Comparison of ENCODE assay signal across 9 cellular contexts in the genomic region with DNA sequence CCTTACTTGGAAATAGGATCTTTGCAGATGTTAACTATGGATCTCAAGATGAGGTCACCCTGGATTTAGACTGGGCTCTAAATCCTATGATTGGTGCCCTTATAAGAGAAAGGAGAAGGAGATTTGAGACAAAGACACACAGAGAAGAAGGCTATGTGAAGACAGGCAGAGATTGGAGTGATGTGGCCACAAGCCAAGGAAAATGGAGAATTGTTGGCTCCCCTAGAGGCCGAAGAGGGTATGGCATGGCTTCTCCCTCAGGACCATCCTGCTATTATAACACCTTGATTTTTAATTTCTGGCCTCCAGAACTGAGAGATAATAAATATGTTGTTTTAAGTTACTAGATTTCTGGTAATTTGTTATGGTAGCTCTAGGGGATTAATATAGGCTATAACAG. TPM values are rescaled to one million over a fixed set of nuclear protein-coding genes. Genes with fewer than 3 reads are reported as not detected.
DNase-seq lines count a peak whose midpoint lies in the region; ATAC-seq, FAIRE-seq and TF ChIP-seq lines count a peak whose summit lies in the region.
"Had no signal": no experiment of that assay in that cellular context is flagged by ENCODE, and none has a peak within 500 bp of the region (broad histone marks: within the 10 kb centered on the region; RNA-seq: fewer than 3 reads in every experiment).

No MANE protein-coding gene starts in this region.

- no peak for ATAC-seq in GM18502 (IDR thresholded peaks at IDR 0.05; ENCODE audit: poor library complexity, unreplicated experiment)
- ATAC-seq: stimulated activated memory B cell treated with anti-CD40 and anti-IgM and Interleukin-4, amounts not matched to agents 10 μg/mL and 1 μg/mL and 100 μg/mL, for 72 hours had no signal

- TF ChIP-seq CTCF in AG04450 (IDR thresholded peaks at IDR 0.05; ENCODE audit: low read depth, low read length) (peak; percentile 62), GM10248 (IDR thresholded peaks at IDR 0.05; ENCODE audit: control extremely low read depth, extremely low read depth, low read depth, missing control alignments) (peak; percentile 18), keratinocyte (optimal IDR thresholded peaks at IDR 0.05 in 1 of 3, IDR thresholded peaks at IDR 0.05 in 1 of 3, conservative IDR thresholded peaks at IDR 0.05 in 1 of 3; ENCODE audit: extremely low read depth in 1 of 3, insufficient read depth in 2 of 3, low read length in 3 of 3) (peak; percentile 46 to 64 (median 60)), lower leg skin (IDR thresholded peaks at IDR 0.05) (no peak)

- no peaks in the 10 kb centered on the region for H3K9me3 ChIP-seq in AG04450 (ENCODE audit: control insufficient read depth, insufficient read depth, low read length)
- no peaks in the 10 kb centered on the region for H3K9me3 ChIP-seq in keratinocyte (ENCODE audit: control insufficient read depth, low read depth, low read length)

- no peak overlapping the region for H3K4me2 ChIP-seq in keratinocyte (ENCODE audit: control insufficient read depth, extremely low read depth, insufficient read depth, low read depth, low read length)

- CTCF ChIA-PET in AG04450 (lab: Charles Lee) = interaction anchor here (0.9 to 1.5 kb wide), 2 partner anchors 8 to 43 kb away, joined by 3 to 6 read pairs; a partner anchor contains a TSS
- CTCF ChIA-PET in GM10248 (lab: Yijun Ruan, JAX) = interaction anchor here (1.1 to 2.6 kb wide), 6 partner anchors 8 to 47 kb away, joined by 3 to 11 read pairs (median 4); a partner anchor contains a TSS

- peaks cover 11% of the 10 kb centered on the region for H3K4me1 ChIP-seq in keratinocyte (ENCODE audit: control insufficient read depth, extremely low read depth, insufficient read depth, low read length)

- POLR2A ChIA-PET in AG04450 (lab: Yijun Ruan, JAX) = no interaction called here
- POLR2A ChIA-PET in GM10248 (lab: Yijun Ruan, JAX) = no interaction called here

- H3K4me3 ChIP-seq in AG04450 (ENCODE audit: low read depth, low read length) (no peak overlapping the region), keratinocyte (ENCODE audit: control insufficient read depth in 2 of 3, extremely low read depth in 1 of 3, insufficient read depth in 2 of 3, low read depth in 1 of 3, low read length in 3 of 3) (no peak overlapping the region), lower leg skin (ENCODE audit: low read depth, poor library complexity, severe bottlenecking) (no peak overlapping the region)

- peaks cover 0 to 3% of the 10 kb centered on the region in 2 experiments for H3K36me3 ChIP-seq in keratinocyte (ENCODE audit: control insufficient read depth in 2 of 2, extremely low read depth in 1 of 2, insufficient read depth in 2 of 2, low read length in 2 of 2)

- no peak overlapping the region for H3K27ac ChIP-seq in AG04450 (ENCODE audit: low read depth, low read length)
- no peak overlapping the region for H3K27ac ChIP-seq in keratinocyte (ENCODE audit: control insufficient read depth, insufficient read depth, low read length)

- no peak for TF ChIP-seq POLR2A in lower leg skin (IDR thresholded peaks at IDR 0.05)

- no peaks in the 10 kb centered on the region for H3K9me1 ChIP-seq in keratinocyte (ENCODE audit: control insufficient read depth, extremely low read depth, insufficient read depth, low read length)

- peaks cover 2% of the 10 kb centered on the region for H3K79me2 ChIP-seq in keratinocyte (ENCODE audit: control insufficient read depth, insufficient read depth, low read length)

- no peak for DNase-seq in AG04450 (ENCODE audit: low read depth, low spot score)
- no peak for DNase-seq in GM10248 (ENCODE audit: extremely low spot score)
- DNase-seq in RPMI7951 (ENCODE audit: low read depth) = peak; percentile 34
- no peak for DNase-seq in keratinocyte (ENCODE audit: low read depth, low spot score)
- DNase-seq in lower leg skin (ENCODE audit: low spot score in 2 of 2) = no peak
- no peak for DNase-seq in epidermal melanocyte (ENCODE audit: insufficient read length, low spot score)
- no peak for DNase-seq in SIG-M5 (lab: John Stamatoyannopoulos, UW)

- no peak overlapping the region for H2AFZ ChIP-seq in keratinocyte (ENCODE audit: control insufficient read depth, low read length)

- no peak overlapping the region for H3K9ac ChIP-seq in keratinocyte (ENCODE audit: control insufficient read depth, extremely low read depth, insufficient read depth, low read length)

- 94 to 97% methylated on average over 1 of the region's 1 CpG for WGBS in lower leg skin, 2 donors

- intact Hi-C loops in lower leg skin (cut with DNase I; ENCODE audit: low total_unique reads) = no loop called here

- dilution Hi-C loops in keratinocyte (cut with MboI; ENCODE audit: extremely low pct_ligation_motif_present, low sequenced_read_pairs) = no loop called here

- H3K27me3 ChIP-seq in AG04450 (ENCODE audit: control insufficient read depth, insufficient read depth, low read length) = no peaks in the 10 kb centered on the region
- no peaks in the 10 kb centered on the region for H3K27me3 ChIP-seq in keratinocyte (ENCODE audit: control insufficient read depth, extremely low read depth, insufficient read depth, low read length)

- no peaks in the 10 kb centered on the region for H4K20me1 ChIP-seq in keratinocyte (ENCODE audit: control insufficient read depth, extremely low read depth, insufficient read depth, low read length)

- peak; percentile 9 for FAIRE-seq in keratinocyte (lab: Jason Lieb, UNC)

RNA-seq across cellular contexts. Expression of a gene that starts 7.6 kb away (rescaled TPM):
- polyA plus RNA-seq in AG04450 (2011; rRNA removed) (115 and 157 TPM in 2 replicates), keratinocyte (45.5 to 89.4 TPM (median 72.7 TPM) in 3 replicates)
- polyA minus RNA-seq in AG04450 (2011; rRNA and poly(A)+ RNA removed) = 103 and 104 TPM in 2 replicates
- 125 and 139 TPM in 2 replicates for total RNA-seq in RPMI7951 (2014; rRNA removed; shearing (Covaris generic))
- polyA plus RNA-seq in keratinocyte (2011; ENCODE audit: low read depth) = 17.5 TPM
- 40.9 and 64.5 TPM in 2 replicates for polyA plus RNA-seq in keratinocyte (2011; cell fraction: cytosol; rRNA removed)
- 54.1 and 60.1 TPM in 2 replicates for polyA plus RNA-seq in keratinocyte (2011; cell fraction: nucleus; rRNA removed)
- 32.1 and 35.4 TPM in 2 replicates for polyA plus RNA-seq in keratinocyte (2012; ENCODE audit: low replicate concordance)
- 54.6 to 119 TPM (median 71.8 TPM) in 3 replicates for polyA minus RNA-seq in keratinocyte
- 58.7 TPM for polyA minus RNA-seq in keratinocyte (2011; cell fraction: cytosol; rRNA and poly(A)+ RNA removed)
- polyA minus RNA-seq in keratinocyte (2011; cell fraction: nucleus; rRNA and poly(A)+ RNA removed) = 40.1 and 96.3 TPM in 2 replicates
- 100 to 1,000 TPM; 158 to 241 (median 194) TPM for total RNA-seq in lower leg skin

Comparison
In these comparisons a context has a peak if more than half of its experiments do, and no peak if none do; other contexts are left out.
1. CTCF ChIP-seq: peak in AG04450 (single experiment), GM10248 (single experiment) and keratinocyte (3 of 3); none in lower leg skin (0 of 3).